7 cellular contexts compared by ENCODE assay signal in the genomic region with DNA sequence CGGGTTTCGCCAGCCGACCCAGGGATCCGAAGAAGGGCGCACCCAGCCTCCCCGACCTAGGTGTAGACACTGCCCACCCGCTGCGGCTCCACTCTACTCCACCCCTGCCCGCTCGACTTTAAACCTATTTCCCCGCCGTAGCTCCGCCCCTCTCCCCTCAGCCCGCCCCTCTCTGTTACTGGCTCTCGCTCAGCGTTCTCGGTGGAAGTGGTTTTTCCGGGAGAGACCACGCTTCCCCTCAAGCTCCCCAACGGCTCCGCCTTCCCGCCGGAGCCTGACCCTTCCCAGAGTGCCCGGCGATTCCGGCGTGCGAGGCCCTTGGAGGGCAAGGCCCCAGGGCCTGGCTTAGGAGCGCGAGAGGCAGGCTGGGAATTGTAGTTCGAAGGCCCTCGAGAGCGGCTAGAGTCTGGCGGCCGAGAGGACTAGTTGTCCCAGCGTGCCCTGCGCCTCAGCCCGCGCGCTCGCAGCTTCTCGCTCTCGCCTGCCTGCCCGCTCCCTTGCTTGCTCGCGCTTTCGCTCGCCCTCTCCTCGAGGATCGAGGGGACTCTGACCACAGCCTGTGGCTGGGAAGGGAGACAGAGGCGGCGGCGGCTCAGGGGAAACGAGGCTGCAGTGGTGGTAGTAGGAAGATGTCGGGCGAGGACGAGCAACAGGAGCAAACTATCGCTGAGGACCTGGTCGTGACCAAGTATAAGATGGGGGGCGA. TPM values are rescaled to one million over a fixed set of nuclear protein-coding genes. Genes with fewer than 3 reads are reported as not detected.
A peak's percentile ranks its signal among the peaks of the same experiment; 100 is the strongest.
DNase-seq lines count a peak whose midpoint lies in the region; ATAC-seq, FAIRE-seq and TF ChIP-seq lines count a peak whose summit lies in the region.

A gene (plus strand): TSS at position 451 of the 706 bp plus-strand sequence. CDS start 179 bp downstream, at position 630.

- peak; percentile 92 for ATAC-seq in HG02981 (IDR thresholded peaks at IDR 0.05; ENCODE audit: unreplicated experiment)

- in situ Hi-C loops in astrocyte of the cerebellum (cut with HindIII; ENCODE audit: low sequenced_read_pairs): no loop called here

- DNase-seq in GM18507 (ENCODE audit: extremely low spot score, insufficient read length, low read depth) (peak; percentile 95), NCI-H2029 treated with DMSO at 0.1 percent for 48 hours (lab: John Stamatoyannopoulos, UW) (peak; percentile 96), T-helper 9 cell (peak; percentile 90), astrocyte of the cerebellum (ENCODE audit: low read depth) (peak; percentile 95), hepatic stellate cell (ENCODE audit: low spot score) (peak; percentile 97), renal cortical epithelial cell (ENCODE audit: low read depth) (peak; percentile 97)

- TF ChIP-seq CTCF in astrocyte of the cerebellum (IDR thresholded peaks at IDR 0.05; ENCODE audit: low read depth, low read length, missing control alignments): no peak

- peak within 1 kb of the TSS; percentile 89 for H3K4me3 ChIP-seq in astrocyte of the cerebellum (ENCODE audit: low read depth, low read length)

- FAIRE-seq in GM18507 (lab: Jason Lieb, UNC): peak; percentile 97

RNA-seq across cellular contexts. Expression of the gene that starts here (rescaled TPM):
- total RNA-seq in renal cortical epithelial cell: 148 and 159 TPM in 2 replicates

Comparison
In these comparisons a context has a peak if more than half of its experiments do, and no peak if none do; other contexts are left out.
1. Peak in every context shown above with its lines: DNase-seq, ATAC-seq and H3K4me3 ChIP-seq.